ENCODE assay signal across 10 cellular contexts in genomic region chr17:2867441-2868424, GRCh38.
A peak's percentile ranks its signal among the peaks of the same experiment; 100 is the strongest.
DNase-seq lines count a peak whose midpoint lies in the region; TF ChIP-seq lines count a peak whose summit lies in the region.
"Had no signal": no experiment of that assay in that cellular context is flagged by ENCODE, and none has a peak within 500 bp of the region (broad histone marks: within the 10 kb centered on the region; RNA-seq: fewer than 3 reads in every experiment).

No MANE protein-coding gene starts in this region.

- H3K27ac ChIP-seq in mesodermal cell (ENCODE audit: low read depth, low read length, severe bottlenecking): peak overlapping the region; percentile 73

- no peaks in the 10 kb centered on the region for H3K9me3 ChIP-seq in mesodermal cell (ENCODE audit: control insufficient read depth, low read length)

- no peaks in the 10 kb centered on the region for H3K36me3 ChIP-seq in mesodermal cell (ENCODE audit: control insufficient read depth, insufficient read depth, low read length)

- H3K4me1 ChIP-seq in mesodermal cell (ENCODE audit: control insufficient read depth, insufficient read depth, low read length, poor library complexity, severe bottlenecking): peaks cover 15% of the 10 kb centered on the region

- DNase-seq in AG08395 (ENCODE audit: low spot score) (peak; percentile 63), HFF-Myc (ENCODE audit: extremely low read depth, low read depth) (no peak), cardiac fibroblast (ENCODE audit: low read depth in 2 of 2) (peak; percentile 52 to 80), NCI-H2227 (lab: John Stamatoyannopoulos, UW; ENCODE audit: unreplicated experiment) (no peak), MV-4-11 (lab: John Stamatoyannopoulos, UW) (no peak), foreskin melanocyte (no peak), NCI-H345 (lab: John Stamatoyannopoulos, UW) (no peak)
- DNase-seq: NCI-H1694 had no signal

- 52 to 54% methylated on average over 20 to 21 of the region's 23 CpGs for WGBS in mesodermal cell (ENCODE audit: insufficient coverage in 2 of 2), 2 experiments

- TF ChIP-seq CTCF in HFF-Myc (IDR thresholded peaks at IDR 0.05; ENCODE audit: low read depth, low read length, missing control alignments) (peak; percentile 3), cardiac fibroblast (IDR thresholded peaks at IDR 0.05; ENCODE audit: low read depth, low read length) (no peak)

- no peak overlapping the region for H3K4me3 ChIP-seq in HFF-Myc (replicated peaks; ENCODE audit: low read depth, low read length)
- no peak overlapping the region for H3K4me3 ChIP-seq in cardiac fibroblast (replicated peaks in 1 of 2; ENCODE audit: low read depth in 2 of 2, low read length in 2 of 2)
- no peak overlapping the region for H3K4me3 ChIP-seq in mesodermal cell (ENCODE audit: extremely low read depth, insufficient read depth, low read length, poor library complexity, severe bottlenecking)
- H3K4me3 ChIP-seq: smooth muscle cell had no signal

Comparison
In these comparisons a context has a peak if more than half of its experiments do, and no peak if none do; other contexts are left out.
1. DNase-seq: peak in AG08395 (single experiment) and cardiac fibroblast (2 of 2); none in HFF-Myc (single experiment), NCI-H2227 (single experiment), MV-4-11 (single experiment), foreskin melanocyte (single experiment) and NCI-H345 (single experiment).